In the genomic region with DNA sequence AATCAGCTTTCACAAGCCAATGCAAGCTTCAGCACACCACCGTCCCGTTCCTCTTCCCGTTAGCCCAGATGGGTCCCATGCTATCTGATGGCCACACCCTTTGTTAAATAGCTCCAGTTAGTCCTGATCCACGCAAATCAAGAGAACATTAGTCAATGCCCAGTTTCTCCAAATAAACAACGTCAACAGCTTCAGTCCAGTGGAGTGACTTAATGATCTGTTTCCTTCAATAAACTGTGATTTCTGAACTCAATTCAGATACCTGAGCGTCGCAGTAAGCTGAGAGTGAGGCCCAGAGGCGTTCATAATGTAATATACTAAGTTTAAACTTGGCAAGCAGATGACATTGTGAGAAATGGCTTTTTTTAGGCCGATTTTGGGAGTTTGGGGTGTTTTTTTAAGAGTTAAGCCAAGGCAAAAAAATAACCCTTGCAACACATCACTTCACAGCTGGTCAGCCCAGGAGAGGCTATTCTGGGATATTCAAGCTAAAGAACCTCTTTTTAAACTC, we compare ENCODE assay signal across 10 cellular contexts.
DNase-seq lines count a peak whose midpoint lies in the region; ATAC-seq and TF ChIP-seq lines count a peak whose summit lies in the region.
"Had no signal": no experiment of that assay in that cellular context is flagged by ENCODE, and none has a peak within 500 bp of the region (broad histone marks: within the 10 kb centered on the region; RNA-seq: fewer than 3 reads in every experiment).

No MANE protein-coding gene starts in this region.

- no peak for TF ChIP-seq CTCF in CD8-positive, alpha-beta T cell (IDR thresholded peaks at IDR 0.05)
- TF ChIP-seq CTCF in choroid plexus epithelial cell (conservative IDR thresholded peaks at IDR 0.05; ENCODE audit: low read depth, low read length) = no peak
- TF ChIP-seq CTCF in left lung (IDR thresholded peaks at IDR 0.05) = no peak

- H3K9ac ChIP-seq in subcutaneous abdominal adipose tissue (ENCODE audit: low read length in 5 of 5) = no peak overlapping the region

- peak overlapping the region; percentile 21 for H3K27ac Mint-ChIP-seq in CD8-positive, alpha-beta T cell

- H3K4me3 Mint-ChIP-seq in CD8-positive, alpha-beta T cell = no peak overlapping the region

- no peak for DNase-seq in CD8-positive, alpha-beta T cell
- DNase-seq in choroid plexus epithelial cell (ENCODE audit: low read depth) (peak; percentile 56), left lung (no peak), mucosa of gallbladder (ENCODE audit: low spot score) (no peak)
- no peak for DNase-seq in central memory CD4-positive, alpha-beta T cell
- DNase-seq: NCI-H2081 treated with DMSO at 0.1 percent for 48 hours; stimulated activated CD4-positive, alpha-beta T cell treated with anti-CD3 and anti-CD28 coated beads, Interleukin-4, amount 100 ng/mL, for 4 hours had no signal

- CTCF ChIA-PET in CD8-positive, alpha-beta T cell (lab: Charles Lee) = interaction anchor here (1.0 to 1.1 kb wide), 2 partner anchors 108 to 306 kb away, joined by 3 read pairs; no protein-coding TSS in a partner anchor

- intact Hi-C loops in CD8-positive, alpha-beta T cell (cut with DNase I, micrococcal nuclease) = loop anchor here (5.0 to 10.0 kb wide), 3 partner anchors 396 to 436 kb away; no protein-coding TSS in a partner anchor
- intact Hi-C loops in left lung (cut with DNase I) = loop anchor here in 1 of 2 donors (10.0 kb wide), 1 partner anchor 104 kb away; no protein-coding TSS in a partner anchor

- H3K36me3 ChIP-seq in CD8-positive, alpha-beta T cell (ENCODE audit: insufficient read depth, low read length) = no peaks in the 10 kb centered on the region
- H3K36me3 ChIP-seq in left lung = no peaks in the 10 kb centered on the region
- H3K36me3 ChIP-seq in subcutaneous abdominal adipose tissue (ENCODE audit: control insufficient read depth in 5 of 5, insufficient read depth in 5 of 5, low read length in 5 of 5) = no peaks in the 10 kb centered on the region

- no peak overlapping the region for H3K27ac ChIP-seq in CD8-positive, alpha-beta T cell (ENCODE audit: low read depth, low read length)
- peak overlapping the region; percentile 83 to 97 for H3K27ac ChIP-seq in left lung
- peak overlapping the region; percentile 93 for H3K27ac ChIP-seq in subcutaneous abdominal adipose tissue (ENCODE audit: low read depth, low read length)

- no peak for ATAC-seq in CD8-positive, alpha-beta T cell
- no peak for ATAC-seq in left lung
- no peak for ATAC-seq in GM19328 (IDR thresholded peaks at IDR 0.05; ENCODE audit: unreplicated experiment)
- no peak for ATAC-seq in GM19324 (IDR thresholded peaks at IDR 0.05; ENCODE audit: low FRiP score, unreplicated experiment)

- peaks cover 48% of the 10 kb centered on the region for H3K4me1 ChIP-seq in CD8-positive, alpha-beta T cell (ENCODE audit: insufficient read depth, low read length)
- H3K4me1 ChIP-seq in left lung = peaks cover 22 to 62% of the 10 kb centered on the region in 2 donors
- H3K4me1 ChIP-seq in subcutaneous abdominal adipose tissue (ENCODE audit: control insufficient read depth in 5 of 5, insufficient read depth in 5 of 5, low read length in 5 of 5) = peaks cover 19 to 52% (median 49%) of the 10 kb centered on the region in 5 donors

- H3K4me3 ChIP-seq in CD8-positive, alpha-beta T cell (ENCODE audit: low read depth, low read length) = no peak overlapping the region
- H3K4me3 ChIP-seq in choroid plexus epithelial cell (ENCODE audit: low read depth, low read length) = no peak overlapping the region
- H3K4me3 ChIP-seq in left lung = no peak overlapping the region
- H3K4me3 ChIP-seq in subcutaneous abdominal adipose tissue (ENCODE audit: low read depth in 1 of 5, low read length in 5 of 5) = no peak overlapping the region

- no peaks in the 10 kb centered on the region for H3K9me3 Mint-ChIP-seq in CD8-positive, alpha-beta T cell

- no peaks in the 10 kb centered on the region for H3K9me3 ChIP-seq in CD8-positive, alpha-beta T cell (ENCODE audit: low read length)
- H3K9me3 ChIP-seq in left lung (no peaks in the 10 kb centered on the region), subcutaneous abdominal adipose tissue (ENCODE audit: control insufficient read depth in 5 of 5, low read length in 5 of 5) (no peaks in the 10 kb centered on the region)

- H3K27me3 ChIP-seq in CD8-positive, alpha-beta T cell (ENCODE audit: insufficient read depth, low read length) = no peaks in the 10 kb centered on the region
- H3K27me3 ChIP-seq in left lung (no peaks in the 10 kb centered on the region), subcutaneous abdominal adipose tissue (ENCODE audit: control insufficient read depth in 5 of 5, insufficient read depth in 4 of 5, low read length in 5 of 5) (no peaks in the 10 kb centered on the region)

- H3K27me3 Mint-ChIP-seq in CD8-positive, alpha-beta T cell (ENCODE audit: low read depth) = no peaks in the 10 kb centered on the region

- POLR2A ChIA-PET in CD8-positive, alpha-beta T cell (lab: Charles Lee) = no interaction called here

- H3K4me1 Mint-ChIP-seq in CD8-positive, alpha-beta T cell (ENCODE audit: low read depth) = peaks cover 53% of the 10 kb centered on the region

- no peaks in the 10 kb centered on the region for H3K36me3 Mint-ChIP-seq in CD8-positive, alpha-beta T cell
